ENCODE assay signal across 8 cellular contexts in genomic region chr20:63707558-63708300, GRCh38. TPM values are rescaled to one million over a fixed set of nuclear protein-coding genes. Genes with fewer than 3 reads are reported as not detected.
A peak's percentile ranks its signal among the peaks of the same experiment; 100 is the strongest.
DNase-seq lines count a peak whose midpoint lies in the region; ATAC-seq lines count a peak whose summit lies in the region.

ARFRP1 (minus strand) TSS chr20:63707976; CDS start chr20:63707091, 885 bp downstream.
ZGPAT (plus strand) TSS chr20:63708039; CDS start chr20:63708581, 542 bp downstream.

- peak; percentile 87 for DNase-seq in AML-193 (lab: John Stamatoyannopoulos, UW)
- peak; percentile 93 for DNase-seq in GM19238 (ENCODE audit: insufficient read length, low spot score)
- DNase-seq in NCI-H526 treated with DMSO at 0.1 percent for 48 hours (lab: John Stamatoyannopoulos, UW) = peak; percentile 69
- DNase-seq in activated CD4-positive, alpha-beta T cell treated with anti-CD3 and anti-CD28 coated beads, Interleukin-2, amount 10 ng/mL, durations not matched to agents 7 days and 5 days = peak; percentile 88
- DNase-seq in dedifferentiated amniotic fluid mesenchymal stem cell (ENCODE audit: extremely low spot score) = peak; percentile 51
- DNase-seq in left kidney (ENCODE audit: low read depth, low spot score) = peak; percentile 96
- peak; percentile 88 to 89 for DNase-seq in stimulated activated CD4-positive, alpha-beta T cell treated with anti-CD3 and anti-CD28 coated beads, Interleukin-2, amount 100 ng/mL, for 24 hours

- H3K9me3 Mint-ChIP-seq in activated CD4-positive, alpha-beta T cell treated with anti-CD3 and anti-CD28 coated beads, Interleukin-2, amount 10 ng/mL, durations not matched to agents 7 days and 5 days = peaks cover 4% of the 10 kb centered on the region

- CTCF ChIA-PET in activated CD4-positive, alpha-beta T cell treated with anti-CD3 and anti-CD28 coated beads, Interleukin-2, amount 10 ng/mL, durations not matched to agents 7 days and 5 days (lab: Charles Lee) = interaction anchor here (0.6 to 3.4 kb wide), 17 partner anchors 9 to 331 kb away, joined by 3 to 20 read pairs (median 5); partner anchors contain the start of genes LIME1, PTK6 and TPD52L2

- peaks cover 64% of the 10 kb centered on the region for H3K36me3 Mint-ChIP-seq in activated CD4-positive, alpha-beta T cell treated with anti-CD3 and anti-CD28 coated beads, Interleukin-2, amount 10 ng/mL, durations not matched to agents 7 days and 5 days (ENCODE audit: low read depth)

- peak within 1 kb of the TSS; percentile 89 for H3K4me3 Mint-ChIP-seq in activated CD4-positive, alpha-beta T cell treated with anti-CD3 and anti-CD28 coated beads, Interleukin-2, amount 10 ng/mL, durations not matched to agents 7 days and 5 days

- POLR2A ChIA-PET in activated CD4-positive, alpha-beta T cell treated with anti-CD3 and anti-CD28 coated beads, Interleukin-2, amount 10 ng/mL, durations not matched to agents 7 days and 5 days (lab: Charles Lee) = interaction anchor here (0.6 to 1.2 kb wide), 3 partner anchors 15 to 68 kb away, joined by 3 to 4 read pairs (median 3); no protein-coding TSS in a partner anchor

- peak within 1 kb of the TSS; percentile 87 for H3K27ac Mint-ChIP-seq in activated CD4-positive, alpha-beta T cell treated with anti-CD3 and anti-CD28 coated beads, Interleukin-2, amount 10 ng/mL, durations not matched to agents 7 days and 5 days

- H3K27me3 Mint-ChIP-seq in activated CD4-positive, alpha-beta T cell treated with anti-CD3 and anti-CD28 coated beads, Interleukin-2, amount 10 ng/mL, durations not matched to agents 7 days and 5 days = no peaks in the 10 kb centered on the region

- H3K4me1 Mint-ChIP-seq in activated CD4-positive, alpha-beta T cell treated with anti-CD3 and anti-CD28 coated beads, Interleukin-2, amount 10 ng/mL, durations not matched to agents 7 days and 5 days = peaks cover 50% of the 10 kb centered on the region

- ATAC-seq in HG03457 (IDR thresholded peaks at IDR 0.05; ENCODE audit: unreplicated experiment) = peak; percentile 51

RNA-seq across cellular contexts. Expression of gene ARFRP1, which starts in this region (rescaled TPM):
- 10 to 100 TPM; 52.7 to 64.5 TPM for total RNA-seq in activated CD4-positive, alpha-beta T cell treated with anti-CD3 and anti-CD28 coated beads, Interleukin-2, amount 10 ng/mL, durations not matched to agents 7 days and 5 days

RNA-seq across cellular contexts. Expression of gene ZGPAT, which starts in this region (rescaled TPM):
- 10 to 100 TPM; 37.3 to 43.3 TPM for total RNA-seq in activated CD4-positive, alpha-beta T cell treated with anti-CD3 and anti-CD28 coated beads, Interleukin-2, amount 10 ng/mL, durations not matched to agents 7 days and 5 days

Comparison
In these comparisons a context has a peak if more than half of its experiments do, and no peak if none do; other contexts are left out.
1. Peak in every context shown above with its lines: DNase-seq and ATAC-seq.